ENCODE assay signal across 9 cellular contexts in the genomic region with DNA sequence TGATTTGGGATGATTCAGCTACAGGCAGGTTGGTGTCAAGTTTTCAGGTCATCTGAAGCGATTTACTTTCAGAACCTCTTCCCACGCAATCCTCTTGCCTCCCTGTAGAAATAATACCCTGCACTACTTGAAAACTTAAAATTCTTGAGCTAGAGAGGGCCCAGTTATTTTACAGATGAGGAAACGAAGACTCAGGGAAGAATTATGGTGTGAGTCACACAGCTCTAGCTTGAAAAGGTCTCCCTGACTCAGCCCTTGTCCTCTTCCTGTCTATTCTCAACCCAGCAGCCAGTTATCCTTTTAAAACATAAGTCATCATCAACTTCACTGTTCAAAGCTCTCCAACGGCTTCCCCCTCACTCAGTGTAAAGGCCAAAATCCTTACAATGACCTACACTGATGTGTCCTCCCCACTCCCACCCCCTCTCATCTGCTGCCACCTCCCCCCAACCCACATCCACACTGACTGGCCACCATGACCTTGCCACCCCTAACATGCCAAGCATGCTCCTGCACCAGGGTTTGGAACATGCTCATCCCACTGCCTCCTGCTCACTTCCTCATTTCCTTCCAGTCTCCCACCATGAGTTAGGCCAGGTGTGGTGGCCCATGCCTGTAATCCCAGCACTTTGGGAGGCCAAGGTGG. TPM values are rescaled to one million over a fixed set of nuclear protein-coding genes. Genes with fewer than 3 reads are reported as not detected.
DNase-seq lines count a peak whose midpoint lies in the region; ATAC-seq, FAIRE-seq and TF ChIP-seq lines count a peak whose summit lies in the region.
"Had no signal": no experiment of that assay in that cellular context is flagged by ENCODE, and none has a peak within 500 bp of the region (broad histone marks: within the 10 kb centered on the region; RNA-seq: fewer than 3 reads in every experiment).

No MANE protein-coding gene starts in this region.

- H3K27ac Mint-ChIP-seq in mesothelial cell of epicardium, result peak overlapping the region; percentile 60

- DNase-seq in ELF-1 (ENCODE audit: low read depth, low spot score) (peak; percentile 21), Karpas-422 (no peak), GM12878 (ENCODE audit: low read depth, low spot score) (peak; percentile 55), mesothelial cell of epicardium (ENCODE audit: low spot score in 2 of 2, unreplicated experiment in 2 of 2) (no peak), OCI-M2 (lab: John Stamatoyannopoulos, UW; ENCODE audit: unreplicated experiment) (no peak)
- DNase-seq in stimulated activated naive CD4-positive, alpha-beta T cell treated with Interleukin-2 at 50 U/mL for 16 hours (lab: John Stamatoyannopoulos, UW), result no peak

- TSS peak; percentile 33 for BruUV-seq in GM12878 (replicated peaks; lab: Mats Ljungman, UMichigan)

- in situ Hi-C loops in GM12878 (cut with MboI), result no loop called here

- no peaks in the 10 kb centered on the region for H3K27me3 Mint-ChIP-seq in mesothelial cell of epicardium (ENCODE audit: low read depth)

- H3K4me3 ChIP-seq in Karpas-422 (ENCODE audit: low read length) (no peak overlapping the region), GM12878 (peak overlapping the region; percentile 97)
- H3K4me3 ChIP-seq: SK-N-MC had no signal

- no peaks in the 10 kb centered on the region for H3K36me3 ChIP-seq in Karpas-422 (ENCODE audit: insufficient read depth, low read length)
- H3K36me3 ChIP-seq in GM12878 (ENCODE audit: control insufficient read depth in 2 of 2, insufficient read depth in 2 of 2, low read length in 1 of 2), result 0 out of 4 replicates have a peak, but pooled peaks cover 0 to 3% of the 10 kb centered on the region in 2 experiments

- TF ChIP-seq EP300 in GM12878 (IDR thresholded peaks at IDR 0.05; ENCODE audit: borderline replicate concordance in 1 of 2, control insufficient read depth in 1 of 2, low read depth in 2 of 2, low read length in 2 of 2), result 0 out of 4 replicates have a peak, but pooled peaks of 1 of the 2 experiments have one; percentile 15

- SMC1A ChIA-PET in GM12878 (lab: Charles Lee; ENCODE audit: uncharacterized antibody, unreplicated experiment), result interaction anchor here (0.9 to 26.2 kb wide), 12 partner anchors 8 to 161 kb away, joined by 3 to 531 read pairs (median 5); no protein-coding TSS in a partner anchor

- FAIRE-seq in GM12878 (lab: Jason Lieb, UNC), result no peak

- H3K4me1 ChIP-seq in Karpas-422 (ENCODE audit: low read length), result peaks cover 42% of the 10 kb centered on the region
- H3K4me1 ChIP-seq in GM12878 (ENCODE audit: control insufficient read depth, insufficient read depth, low read length), result peaks cover 8% of the 10 kb centered on the region; the same call in 1 of the 2 replicates

- H3K4me2 ChIP-seq in Karpas-422 (ENCODE audit: low read depth, low read length, poor library complexity, severe bottlenecking) (peak overlapping the region; percentile 89), GM12878 (ENCODE audit: control insufficient read depth, insufficient read depth) (peak overlapping the region; percentile 92)

- 0 out of 2 replicates have a peak, but pooled peaks have one; percentile 22 for TF ChIP-seq POLR2A in GM12878 (IDR thresholded peaks at IDR 0.05; ENCODE audit: low read depth, low read length)

- no peaks in the 10 kb centered on the region for H3K9me3 Mint-ChIP-seq in mesothelial cell of epicardium

- 13% methylated on average over 4 of the region's 4 CpGs for WGBS in GM12878 (ENCODE audit: insufficient coverage, insufficient replicate concordance, low lambda C conversion rate, missing lambda C conversion rate)

- peaks cover 79% of the 10 kb centered on the region for H3K79me2 ChIP-seq in Karpas-422 (ENCODE audit: low read length)
- peaks cover 84% of the 10 kb centered on the region for H3K79me2 ChIP-seq in GM12878 (ENCODE audit: control insufficient read depth, insufficient read depth, low read length)

- POLR2A ChIA-PET in GM12878 (lab: Charles Lee), result interaction anchor here (0.6 to 10.9 kb wide), 7 partner anchors 8 to 165 kb away, joined by 3 to 124 read pairs (median 5); no protein-coding TSS in a partner anchor

- no peaks in the 10 kb centered on the region for H3K9me3 ChIP-seq in Karpas-422 (ENCODE audit: low read length)
- H3K9me3 ChIP-seq in GM12878 (replicated peaks; ENCODE audit: control insufficient read depth, insufficient read depth, low read length), result no peaks in the 10 kb centered on the region; the same call in 2 of the 3 replicates

- H2AFZ ChIP-seq in Karpas-422 (ENCODE audit: low read length), result no peak overlapping the region
- no peak overlapping the region for H2AFZ ChIP-seq in GM12878 (ENCODE audit: control insufficient read depth, low read depth, low read length)

- CTCF ChIA-PET in GM12878 (lab: Yijun Ruan, JAX), result interaction anchor here (0.6 to 16.1 kb wide), 9 partner anchors 10 to 264 kb away, joined by 3 to 318 read pairs (median 5); no protein-coding TSS in a partner anchor

- H3K27ac ChIP-seq in Karpas-422 (ENCODE audit: low read length) (peak overlapping the region; percentile 74), GM12878 (ENCODE audit: control insufficient read depth, insufficient read depth) (peak overlapping the region; percentile 67)
- H3K27ac ChIP-seq: SK-N-MC had no signal

- RAD21 ChIA-PET in GM12878 (lab: Charles Lee; ENCODE audit: unreplicated experiment), result interaction anchor here (0.6 to 11.0 kb wide), 9 partner anchors 8 to 160 kb away, joined by 3 to 255 read pairs (median 5); no protein-coding TSS in a partner anchor

- H3K9me2 ChIP-seq in Karpas-422 (replicated peaks; ENCODE audit: insufficient read depth, low read length), result no peaks in the 10 kb centered on the region

- H3K27me3 ChIP-seq in Karpas-422 (ENCODE audit: low read length), result no peaks in the 10 kb centered on the region
- H3K27me3 ChIP-seq in GM12878 (replicated peaks in 1 of 2; ENCODE audit: control insufficient read depth in 2 of 2, insufficient read depth in 2 of 2, low read length in 1 of 2), result no peaks in the 10 kb centered on the region

- H4K20me1 ChIP-seq in Karpas-422 (ENCODE audit: insufficient read depth, low read depth, low read length) (no peaks in the 10 kb centered on the region; the same call in 1 of the 2 replicates), GM12878 (ENCODE audit: control insufficient read depth, insufficient read depth) (no peaks in the 10 kb centered on the region)

- H3K36me3 Mint-ChIP-seq in mesothelial cell of epicardium, result peaks cover 4% of the 10 kb centered on the region

- TF ChIP-seq CTCF in GM12878 (IDR thresholded peaks at IDR 0.05 in 2 of 3, conservative IDR thresholded peaks at IDR 0.05 in 1 of 3; ENCODE audit: control insufficient read depth in 2 of 3, extremely low read depth in 1 of 3, insufficient read depth in 1 of 3, low read depth in 3 of 3, low read length in 3 of 3) (no peak), mesothelial cell of epicardium (IDR thresholded peaks at IDR 0.05; ENCODE audit: unreplicated experiment) (no peak)

- intact Hi-C loops in GM12878 (cut with micrococcal nuclease; ENCODE audit: unreplicated experiment), result loop anchor here (2.0 kb wide), 1 partner anchor 40 kb away; no protein-coding TSS in a partner anchor

- ATAC-seq in GM12878 (peak; percentile 54), HG03025 (IDR thresholded peaks at IDR 0.05; ENCODE audit: low FRiP score, unreplicated experiment) (no peak), GM18520 (IDR thresholded peaks at IDR 0.05; ENCODE audit: unreplicated experiment) (no peak)

- no peak overlapping the region for H3K4me3 Mint-ChIP-seq in mesothelial cell of epicardium

- peaks cover 69% of the 10 kb centered on the region for H3K4me1 Mint-ChIP-seq in mesothelial cell of epicardium

- peak overlapping the region; percentile 19; the same call in 1 of the 2 replicates for H3K9ac ChIP-seq in Karpas-422 (ENCODE audit: low read length)
- H3K9ac ChIP-seq in GM12878 (ENCODE audit: control insufficient read depth, insufficient read depth, low read length), result peak overlapping the region; percentile 93

- TF ChIP-seq RAD21 in GM12878 (IDR thresholded peaks at IDR 0.05; ENCODE audit: insufficient read depth, low read depth, low read length), result no peak

TF ChIP-seq in GM12878, 131 proteins besides CTCF, POLR2A, EP300 and RAD21 (continues in another document):
- peak; percentile 65; the same call in 1 of the 2 replicates for TF ChIP-seq EED (IDR thresholded peaks at IDR 0.05; ENCODE audit: low read depth)
- TF ChIP-seq IKZF1 (conservative IDR thresholded peaks at IDR 0.05), result peak; percentile 45

RNA-seq across cellular contexts. Expression of a gene that starts 3.4 kb away (rescaled TPM):
- 13.8 and 16.2 TPM in 2 replicates for total RNA-seq in Karpas-422 (2014; rRNA removed; shearing (Covaris generic); ENCODE audit: low replicate concordance)
- 97.9 and 99.8 TPM in 2 replicates for total RNA-seq in GM12878 (2013; cell fraction: nucleolus; rRNA removed)
- total RNA-seq in GM12878 (2014; rRNA removed) (22.2 and 23.2 TPM in 2 replicates), GM12878 (2014; rRNA removed; fragmentation: Illumina TruSeq; extraction: Trizol) (25.9 and 26.8 TPM in 2 replicates), GM12878 (2021) (39.4 and 40.5 TPM in 2 replicates), mesothelial cell of epicardium (34.7 to 35.8 TPM (median 35.3 TPM) in 3 replicates)
- polyA plus RNA-seq in GM12878 (2011; ENCODE audit: low read depth), result 21.3 TPM
- polyA plus RNA-seq in GM12878 (2011; rRNA removed) (10.5 and 13.0 TPM in 2 replicates), GM12878 (2014; fragmentation: Illumina TruSeq; extraction: Trizol) (45.0 and 45.2 TPM in 2 replicates), GM12878 (2014; fragmentation: Nextera tagmentation; extraction: Ambion mirVana) (1 to 10 TPM; 7.1 to 9.8 TPM), GM12878 (2014; rRNA removed) (23.3 and 24.7 TPM in 2 replicates), GM12878 (2016; fragmentation: Nextera tagmentation; extraction: Ambion mirVana) (10 to 100 TPM; 20.5 to 20.8 TPM)
- 12.4 and 17.4 TPM in 2 replicates for polyA plus RNA-seq in GM12878 (2011; cell fraction: cytosol; rRNA removed)
- polyA plus RNA-seq in GM12878 (2011; cell fraction: nucleus; rRNA removed), result 19.4 and 26.2 TPM in 2 replicates
- 26.1 and 36.2 TPM in 2 replicates for polyA plus RNA-seq in GM12878 (2012)
- polyA minus RNA-seq in GM12878 (2011; rRNA and poly(A)+ RNA removed), result 15.4 and 17.2 TPM in 2 replicates
- 7.2 and 10.7 TPM in 2 replicates for polyA minus RNA-seq in GM12878 (2011; cell fraction: cytosol; rRNA and poly(A)+ RNA removed)
- 12.7 and 22.6 TPM in 2 replicates for polyA minus RNA-seq in GM12878 (2011; cell fraction: nucleus; rRNA and poly(A)+ RNA removed)

Comparison
In these comparisons a context has a peak if more than half of its experiments do, and no peak if none do; other contexts are left out.
1. DNase-seq: peak in ELF-1 (single experiment) and GM12878 (single experiment); none in Karpas-422 (single experiment), mesothelial cell of epicardium (0 of 2), OCI-M2 (single experiment) and stimulated activated naive CD4-positive, alpha-beta T cell treated with Interleukin-2 at 50 U/mL for 16 hours (single experiment).